Comparison of ENCODE assay signal across 12 cellular contexts in the genomic region with DNA sequence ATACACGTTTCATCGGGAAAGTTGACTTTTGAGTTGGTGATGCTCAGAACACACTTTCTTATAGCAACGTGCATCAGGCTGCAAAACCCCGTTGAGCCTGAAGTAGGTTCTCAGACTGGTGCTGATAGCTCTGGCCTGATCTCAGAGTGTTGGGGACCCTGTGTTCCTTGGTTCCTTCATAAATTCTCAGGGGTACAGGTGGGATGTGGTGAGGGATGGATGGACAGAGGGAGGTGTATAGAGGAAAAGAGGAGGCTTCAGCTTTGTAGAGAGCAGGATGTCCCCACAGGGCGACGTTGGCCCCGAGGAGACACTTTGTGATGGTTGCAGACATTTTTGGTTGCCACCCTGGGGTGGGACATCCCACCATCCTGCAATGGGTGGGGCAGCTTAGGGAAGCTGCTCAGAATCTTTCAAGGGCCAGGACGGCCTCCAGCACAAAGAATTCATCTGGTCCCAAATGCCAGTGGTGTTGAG. TPM values are rescaled to one million over a fixed set of nuclear protein-coding genes. Genes with fewer than 3 reads are reported as not detected.
A peak's percentile ranks its signal among the peaks of the same experiment; 100 is the strongest.
DNase-seq lines count a peak whose midpoint lies in the region; ATAC-seq and TF ChIP-seq lines count a peak whose summit lies in the region.
"Had no signal": no experiment of that assay in that cellular context is flagged by ENCODE, and none has a peak within 500 bp of the region (broad histone marks: within the 10 kb centered on the region; RNA-seq: fewer than 3 reads in every experiment).

No MANE protein-coding gene starts in this region.

- peak overlapping the region in 1 of 2 donors; percentile 54 for H3K27ac ChIP-seq in coronary artery
- no peak overlapping the region for H3K27ac ChIP-seq in neuronal stem cell (replicated peaks; ENCODE audit: low read length)

- DNase-seq in AG04449 (ENCODE audit: low read depth, low spot score): no peak
- no peak for DNase-seq in HFF-Myc (ENCODE audit: extremely low read depth, low read depth)
- DNase-seq in coronary artery (ENCODE audit: low spot score): no peak
- DNase-seq in neuronal stem cell (ENCODE audit: low spot score): no peak
- DNase-seq in NCI-H345 treated with DMSO at 0.1 percent for 48 hours (lab: John Stamatoyannopoulos, UW; ENCODE audit: unreplicated experiment): no peak
- DNase-seq in GM13977 (ENCODE audit: low spot score): no peak
- DNase-seq: NCI-H187 treated with DMSO at 0.1 percent for 48 hours, substantia nigra had no signal

- H2BK15ac ChIP-seq in neuronal stem cell (ENCODE audit: low read length): peak overlapping the region; percentile 28

- POLR2A ChIA-PET in AG04449 (lab: Yijun Ruan, JAX): no interaction called here

- no peak overlapping the region for H3K23ac ChIP-seq in neuronal stem cell (ENCODE audit: low read depth, low read length, poor library complexity)

- H2BK12ac ChIP-seq in neuronal stem cell (ENCODE audit: low read length): no peak overlapping the region

- peaks cover 0 to 3% (median 0%) of the 10 kb centered on the region in 3 experiments for H3K27me3 ChIP-seq in neuronal stem cell (ENCODE audit: control insufficient read depth in 3 of 3, insufficient read depth in 3 of 3, low read depth in 1 of 3, low read length in 3 of 3)
- H3K27me3 ChIP-seq: SJSA1 had no signal

- no peak overlapping the region for H2BK5ac ChIP-seq in neuronal stem cell (ENCODE audit: low read length)

- no peak for TF ChIP-seq CTCF in AG04449 (IDR thresholded peaks at IDR 0.05; ENCODE audit: insufficient read depth, low read length, missing control alignments)
- no peak for TF ChIP-seq CTCF in HFF-Myc (IDR thresholded peaks at IDR 0.05; ENCODE audit: low read depth, low read length, missing control alignments)
- TF ChIP-seq CTCF in coronary artery (IDR thresholded peaks at IDR 0.05): no peak
- TF ChIP-seq CTCF in GM13977 (IDR thresholded peaks at IDR 0.05; ENCODE audit: extremely low read depth, insufficient read depth, missing control alignments): no peak

- no CpG with 5 or more reads among the region's 8 CpGs for WGBS in neuronal stem cell (ENCODE audit: extremely low coverage in 2 of 2, insufficient read length in 2 of 2, insufficient replicate concordance in 1 of 2), 2 donors

- no peak overlapping the region for H2AFZ ChIP-seq in neuronal stem cell (ENCODE audit: low read length)

- H4K91ac ChIP-seq in neuronal stem cell (ENCODE audit: low read depth, low read length, poor library complexity): no peak overlapping the region

- peak overlapping the region; percentile 5 for H3K18ac ChIP-seq in neuronal stem cell (ENCODE audit: low read length)

- no peak overlapping the region for H3K4me2 ChIP-seq in neuronal stem cell (ENCODE audit: insufficient read depth, low read length, poor library complexity, severe bottlenecking)

- peaks cover 9% of the 10 kb centered on the region for H3K79me1 ChIP-seq in neuronal stem cell (ENCODE audit: low read depth, low read length)

- H3K4ac ChIP-seq in neuronal stem cell (ENCODE audit: low read length): no peak overlapping the region

- no peak overlapping the region for H3K14ac ChIP-seq in neuronal stem cell (ENCODE audit: low read length)

- no peak overlapping the region for H4K8ac ChIP-seq in neuronal stem cell (ENCODE audit: low read depth, low read length)

- H3K4me3 ChIP-seq in AG04449 (ENCODE audit: low read depth, low read length): peak overlapping the region; percentile 82
- H3K4me3 ChIP-seq in HFF-Myc (replicated peaks; ENCODE audit: low read depth, low read length): peak overlapping the region; percentile 89
- H3K4me3 ChIP-seq in coronary artery: peak overlapping the region; percentile 90
- H3K4me3 ChIP-seq in neuronal stem cell (ENCODE audit: low read length in 2 of 2): peak overlapping the region in 1 of 2 donors; percentile 26

- ATAC-seq in GM18858 (IDR thresholded peaks at IDR 0.05; ENCODE audit: unreplicated experiment): no peak
- no peak for ATAC-seq in HG02885 (IDR thresholded peaks at IDR 0.05; ENCODE audit: poor library complexity, unreplicated experiment)

- in situ Hi-C loops in GM13977 (cut with MboI; ENCODE audit: low pct_unique_long_range_greater_than_20kb, low sequenced_read_pairs, unreplicated experiment): no loop called here

- peak overlapping the region; percentile 0 for H2AK5ac ChIP-seq in neuronal stem cell (ENCODE audit: low read depth, low read length)

- peak overlapping the region; percentile 36 for H3K9ac ChIP-seq in neuronal stem cell (ENCODE audit: low read depth, low read length, poor library complexity)

- no peaks in the 10 kb centered on the region for H3K9me3 ChIP-seq in neuronal stem cell (replicated peaks in 1 of 2; ENCODE audit: control insufficient read depth in 2 of 2, insufficient read depth in 1 of 2, low read depth in 1 of 2, low read length in 2 of 2)
- H3K9me3 ChIP-seq: prostate gland, SJSA1 had no signal

- peaks cover 0 to 20% of the 10 kb centered on the region in 2 donors for H3K36me3 ChIP-seq in neuronal stem cell (replicated peaks in 1 of 2; ENCODE audit: control insufficient read depth in 2 of 2, insufficient read depth in 2 of 2, low read length in 2 of 2)
- H3K36me3 ChIP-seq: prostate gland had no signal

- peaks cover 3 to 16% of the 10 kb centered on the region in 2 donors for H3K4me1 ChIP-seq in neuronal stem cell (ENCODE audit: control insufficient read depth in 2 of 2, insufficient read depth in 1 of 2, low read depth in 1 of 2, low read length in 2 of 2)

- CTCF ChIA-PET in AG04449 (lab: Yijun Ruan, JAX): no interaction called here

- H2BK120ac ChIP-seq in neuronal stem cell (ENCODE audit: low read depth, low read length): no peak overlapping the region

RNA-seq across cellular contexts. Expression of a gene that starts 2.5 kb away (rescaled TPM):
- polyA plus RNA-seq in neuronal stem cell (2013, experiment 1 of 2): 460 TPM
- polyA plus RNA-seq in neuronal stem cell (2013, experiment 2 of 2): 454 TPM

RNA-seq across cellular contexts. Expression of a gene that starts 58.3 kb away (rescaled TPM):
- polyA plus RNA-seq in neuronal stem cell (2013, experiment 1 of 2): not detected
- polyA plus RNA-seq in neuronal stem cell (2013, experiment 2 of 2): 0.03 TPM
